In the genomic region with DNA sequence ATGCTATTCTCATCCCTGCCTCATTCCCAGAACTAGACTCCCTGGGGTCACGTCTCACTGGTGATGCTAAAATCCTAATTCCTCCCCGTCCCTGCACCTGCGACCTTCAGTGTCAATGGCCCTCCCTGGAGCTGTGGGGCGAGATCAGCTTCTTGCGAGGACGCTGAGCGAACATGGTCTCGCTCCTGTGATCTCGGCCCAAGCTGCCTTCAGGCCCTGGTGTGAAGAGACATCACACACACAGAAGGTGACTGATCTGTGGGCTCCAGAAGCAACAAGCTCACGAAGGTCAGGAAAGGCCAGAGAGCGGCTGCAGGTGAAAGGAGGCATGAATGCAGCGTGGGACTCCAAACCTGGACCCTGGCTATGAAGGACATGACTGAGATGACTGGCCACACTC, we compare ENCODE assay signal across 18 cellular contexts.
DNase-seq lines count a peak whose midpoint lies in the region; ATAC-seq and TF ChIP-seq lines count a peak whose summit lies in the region.
"Had no signal": no experiment of that assay in that cellular context is flagged by ENCODE, and none has a peak within 500 bp of the region (broad histone marks: within the 10 kb centered on the region; RNA-seq: fewer than 3 reads in every experiment).

No MANE protein-coding gene starts in this region.

- intact Hi-C loops in Right ventricle myocardium inferior (cut with DNase I): no loop called here
- intact Hi-C loops in heart left ventricle (cut with DNase I): no loop called here
- intact Hi-C loops in lower lobe of right lung (cut with DNase I): no loop called here

- no peak overlapping the region for H3K4me2 ChIP-seq in osteoblast (ENCODE audit: insufficient read depth, low read length)

- H3K4me1 ChIP-seq in heart left ventricle (no peaks in the 10 kb centered on the region), lower lobe of right lung (no peaks in the 10 kb centered on the region), osteoblast (ENCODE audit: insufficient read depth, low read length) (no peaks in the 10 kb centered on the region)

- H4K20me1 ChIP-seq in osteoblast (ENCODE audit: insufficient read depth, low read length): no peaks in the 10 kb centered on the region

- no peaks in the 10 kb centered on the region for H3K79me2 ChIP-seq in osteoblast (ENCODE audit: insufficient read depth, low read length)

- 81 to 86% (median 83%) methylated on average over 8 to 12 of the region's 12 CpGs for WGBS in heart left ventricle, 4 donors

- H3K9me3 ChIP-seq in heart left ventricle (no peaks in the 10 kb centered on the region), lower lobe of right lung (no peaks in the 10 kb centered on the region), osteoblast (ENCODE audit: low read depth, low read length) (no peaks in the 10 kb centered on the region)

- H3K27me3 ChIP-seq in heart left ventricle: peaks cover 0 to 6% (median 0%) of the 10 kb centered on the region in 9 donors
- no peaks in the 10 kb centered on the region for H3K27me3 ChIP-seq in lower lobe of right lung (ENCODE audit: low read depth)
- H3K27me3 ChIP-seq in osteoblast (ENCODE audit: insufficient read depth, low read length): no peaks in the 10 kb centered on the region

- H2AFZ ChIP-seq in osteoblast (ENCODE audit: low read length): no peak overlapping the region
- H2AFZ ChIP-seq: GM23248 had no signal

- no peak overlapping the region for H3K4me3 ChIP-seq in heart left ventricle
- no peak overlapping the region for H3K4me3 ChIP-seq in lower lobe of right lung
- H3K4me3 ChIP-seq in osteoblast (ENCODE audit: insufficient read depth, low read length): no peak overlapping the region
- H3K4me3 ChIP-seq: GM23248 had no signal

- no peak overlapping the region for H3K27ac ChIP-seq in heart left ventricle
- H3K27ac ChIP-seq in lower lobe of right lung: no peak overlapping the region
- no peak overlapping the region for H3K27ac ChIP-seq in osteoblast (ENCODE audit: low read depth, low read length)
- H3K27ac ChIP-seq: 22Rv1, GM23248 had no signal

- ATAC-seq in Right ventricle myocardium inferior (no peak), heart left ventricle (no peak), lower lobe of right lung (no peak), GM18909 (IDR thresholded peaks at IDR 0.05; ENCODE audit: poor library complexity, unreplicated experiment) (no peak)

- no peak for TF ChIP-seq POLR2A in heart left ventricle (IDR thresholded peaks at IDR 0.05)

- DNase-seq in Right ventricle myocardium inferior (ENCODE audit: missing footprints) (peak; percentile 2), heart left ventricle (no peak), lower lobe of right lung (peak; percentile 35), osteoblast (ENCODE audit: insufficient read length, low spot score, missing footprints) (peak; percentile 23), GF-D8 (lab: John Stamatoyannopoulos, UW) (no peak), Kasumi-1 (lab: John Stamatoyannopoulos, UW) (no peak)
- no peak for DNase-seq in activated T-cell treated with anti-CD3 and anti-CD28 coated beads, Interleukin-2, amount 50 U/mL, for 48 hours
- DNase-seq: C1 segment of cervical spinal cord; Calu3; CD4-positive, alpha-beta memory T cell; COR-L47; DMS53; DMS79 treated with DMSO at 0.1 percent for 48 hours; GM23248; H7; HCEC 1CT had no signal

- TF ChIP-seq CTCF in heart left ventricle (IDR thresholded peaks at IDR 0.05) (no peak), lower lobe of right lung (IDR thresholded peaks at IDR 0.05) (no peak), osteoblast (IDR thresholded peaks at IDR 0.05; ENCODE audit: extremely low read depth, low read depth, low read length) (no peak)

- no peaks in the 10 kb centered on the region for H3K36me3 ChIP-seq in heart left ventricle
- H3K36me3 ChIP-seq in lower lobe of right lung: no peaks in the 10 kb centered on the region
- H3K36me3 ChIP-seq in osteoblast (ENCODE audit: insufficient read depth, low read length): no peaks in the 10 kb centered on the region

Comparison
In these comparisons a context has a peak if more than half of its experiments do, and no peak if none do; other contexts are left out.
1. DNase-seq: peak in Right ventricle myocardium inferior (single experiment), lower lobe of right lung (single experiment) and osteoblast (single experiment); none in heart left ventricle (0 of 5), GF-D8 (single experiment), Kasumi-1 (0 of 2) and activated T-cell treated with anti-CD3 and anti-CD28 coated beads, Interleukin-2, amount 50 U/mL, for 48 hours (0 of 2).